9 cellular contexts compared by ENCODE assay signal in the genomic region with DNA sequence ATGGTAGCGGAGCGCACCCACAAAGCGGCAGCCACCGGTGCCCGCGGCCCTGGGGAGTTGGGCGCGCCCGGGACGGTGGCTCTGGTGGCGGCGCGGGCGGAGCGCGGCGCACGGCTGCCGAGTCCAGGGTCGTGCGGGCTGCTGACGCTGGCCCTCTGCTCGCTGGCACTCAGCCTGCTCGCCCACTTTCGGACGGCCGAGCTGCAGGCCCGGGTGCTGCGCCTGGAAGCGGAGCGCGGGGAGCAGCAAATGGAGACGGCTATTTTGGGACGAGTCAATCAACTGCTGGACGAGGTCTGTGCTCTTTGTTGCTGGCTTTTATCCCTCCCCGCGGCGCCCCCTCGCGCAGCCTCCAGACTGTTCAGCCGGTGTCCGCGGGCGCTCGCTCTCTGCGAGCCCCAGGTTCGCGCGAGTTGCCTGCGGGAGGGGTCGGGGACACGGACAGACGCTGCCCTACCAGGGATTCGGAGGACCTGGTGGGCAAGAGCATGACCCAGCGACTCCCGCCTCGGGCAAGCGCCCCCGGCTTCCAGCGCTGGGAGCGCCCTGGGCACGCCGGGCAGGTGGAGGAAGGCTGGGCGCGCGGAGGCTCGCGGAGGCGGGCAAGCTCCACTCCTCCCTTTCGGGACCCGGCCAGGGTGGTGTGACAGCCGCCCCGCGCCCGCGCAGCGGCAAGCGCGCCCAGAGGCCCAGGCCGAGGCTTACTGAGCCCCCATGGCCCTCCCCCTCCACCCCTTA. TPM values are rescaled to one million over a fixed set of nuclear protein-coding genes. Genes with fewer than 3 reads are reported as not detected.
DNase-seq lines count a peak whose midpoint lies in the region; ATAC-seq, FAIRE-seq and TF ChIP-seq lines count a peak whose summit lies in the region.
"Had no signal": no experiment of that assay in that cellular context is flagged by ENCODE, and none has a peak within 500 bp of the region (broad histone marks: within the 10 kb centered on the region; RNA-seq: fewer than 3 reads in every experiment).

No MANE protein-coding gene starts in this region.

- no peak for TF ChIP-seq CTCF in astrocyte (IDR thresholded peaks at IDR 0.05; ENCODE audit: insufficient read depth, low read depth, low read length)

- DNase-seq in HAP-1 (ENCODE audit: low spot score in 2 of 2) (peak; percentile 28 to 66), astrocyte (ENCODE audit: low read depth) (peak; percentile 55), NCI-H1092 treated with DMSO at 0.1 percent for 48 hours (lab: John Stamatoyannopoulos, UW) (no peak), NCI-H1092 (lab: John Stamatoyannopoulos, UW) (no peak)
- DNase-seq in activated T-helper 1 cell treated with anti-CD3 and anti-CD28 coated beads, Interleukin-12 subunit alpha, Interleukin-12 subunit beta, Interleukin-2, Interleukin-4 antibody, amounts not matched to agents 30 ng/mL and 10 ng/mL and 1 ng/mL, durations not matched to agents 14 hours and 24 hours and 36 hours (ENCODE audit: low spot score): no peak
- DNase-seq: central memory CD4-positive, alpha-beta T cell had no signal

- in situ Hi-C loops in HAP-1 (cut with MboI; ENCODE audit: low sequenced_read_pairs): no loop called here

- H3K9me3 ChIP-seq in HAP-1 (no peaks in the 10 kb centered on the region), astrocyte (ENCODE audit: insufficient read depth, low read depth, low read length) (no peaks in the 10 kb centered on the region)

- peak overlapping the region; percentile 87 for H2AFZ ChIP-seq in astrocyte (ENCODE audit: low read depth, low read length)

- H3K4me1 Mint-ChIP-seq in astrocyte (ENCODE audit: low read depth, unreplicated experiment): peaks cover 8% of the 10 kb centered on the region
- H3K4me1 Mint-ChIP-seq in activated T-helper 1 cell treated with anti-CD3 and anti-CD28 coated beads, Interleukin-12 subunit alpha, Interleukin-12 subunit beta, Interleukin-2, Interleukin-4 antibody, amounts not matched to agents 30 ng/mL and 10 ng/mL and 1 ng/mL, durations not matched to agents 14 hours and 24 hours and 36 hours (ENCODE audit: low read depth): no peaks in the 10 kb centered on the region

- H3K4me2 ChIP-seq in astrocyte (ENCODE audit: low read length): peak overlapping the region; percentile 92

- H3K9ac ChIP-seq in astrocyte (ENCODE audit: low read length): peak overlapping the region; percentile 85

- H3K27me3 ChIP-seq in HAP-1 (ENCODE audit: low read depth) (peaks cover 29% of the 10 kb centered on the region), astrocyte (ENCODE audit: insufficient read depth, low read length) (no peaks in the 10 kb centered on the region)

- H3K36me3 ChIP-seq in HAP-1 (replicated peaks): no peaks in the 10 kb centered on the region
- H3K36me3 ChIP-seq in astrocyte (ENCODE audit: insufficient read depth, low read length): no peaks in the 10 kb centered on the region

- H3K4me3 Mint-ChIP-seq in astrocyte (ENCODE audit: unreplicated experiment): peak overlapping the region; percentile 85
- no peak overlapping the region for H3K4me3 Mint-ChIP-seq in activated T-helper 1 cell treated with anti-CD3 and anti-CD28 coated beads, Interleukin-12 subunit alpha, Interleukin-12 subunit beta, Interleukin-2, Interleukin-4 antibody, amounts not matched to agents 30 ng/mL and 10 ng/mL and 1 ng/mL, durations not matched to agents 14 hours and 24 hours and 36 hours

- H3K36me3 Mint-ChIP-seq in astrocyte (ENCODE audit: low read depth, unreplicated experiment): peaks cover 2% of the 10 kb centered on the region
- peaks cover 2% of the 10 kb centered on the region for H3K36me3 Mint-ChIP-seq in activated T-helper 1 cell treated with anti-CD3 and anti-CD28 coated beads, Interleukin-12 subunit alpha, Interleukin-12 subunit beta, Interleukin-2, Interleukin-4 antibody, amounts not matched to agents 30 ng/mL and 10 ng/mL and 1 ng/mL, durations not matched to agents 14 hours and 24 hours and 36 hours (ENCODE audit: low read depth)

- peaks cover 3% of the 10 kb centered on the region for H3K9me3 Mint-ChIP-seq in astrocyte (ENCODE audit: unreplicated experiment)
- H3K9me3 Mint-ChIP-seq in activated T-helper 1 cell treated with anti-CD3 and anti-CD28 coated beads, Interleukin-12 subunit alpha, Interleukin-12 subunit beta, Interleukin-2, Interleukin-4 antibody, amounts not matched to agents 30 ng/mL and 10 ng/mL and 1 ng/mL, durations not matched to agents 14 hours and 24 hours and 36 hours: no peaks in the 10 kb centered on the region

- peaks cover 5% of the 10 kb centered on the region for H4K20me1 ChIP-seq in astrocyte (ENCODE audit: insufficient read depth, low read length)

- no peak for ATAC-seq in HG03095 (IDR thresholded peaks at IDR 0.05; ENCODE audit: unreplicated experiment)

- FAIRE-seq in astrocyte (lab: Jason Lieb, UNC): no peak

- intact Hi-C loops in activated T-helper 1 cell treated with anti-CD3 and anti-CD28 coated beads, Interleukin-12 subunit alpha, Interleukin-12 subunit beta, Interleukin-2, Interleukin-4 antibody, amounts not matched to agents 30 ng/mL and 10 ng/mL and 1 ng/mL, durations not matched to agents 14 hours and 24 hours and 36 hours (cut with micrococcal nuclease): no loop called here

- H3K4me3 ChIP-seq in HAP-1 (peak overlapping the region; percentile 32), astrocyte (ENCODE audit: insufficient read depth, low read depth, low read length) (peak overlapping the region; percentile 87), iPS-11a (ENCODE audit: low read depth, low read length) (peak overlapping the region; percentile 70), skin epidermis (peak overlapping the region; percentile 28 to 51 (median 38))

- peak overlapping the region; percentile 48 for H3K27ac ChIP-seq in astrocyte (ENCODE audit: low read depth, low read length)
- peak overlapping the region in 8 of 21 experiments; percentile 16 to 64 (median 36) for H3K27ac ChIP-seq in skin epidermis

- H3K27me3 Mint-ChIP-seq in astrocyte (ENCODE audit: low read depth, unreplicated experiment): peaks cover 48% of the 10 kb centered on the region
- H3K27me3 Mint-ChIP-seq in activated T-helper 1 cell treated with anti-CD3 and anti-CD28 coated beads, Interleukin-12 subunit alpha, Interleukin-12 subunit beta, Interleukin-2, Interleukin-4 antibody, amounts not matched to agents 30 ng/mL and 10 ng/mL and 1 ng/mL, durations not matched to agents 14 hours and 24 hours and 36 hours (ENCODE audit: insufficient read depth): peaks cover 48% of the 10 kb centered on the region

- peaks cover 2% of the 10 kb centered on the region for H3K4me1 ChIP-seq in HAP-1
- peaks cover 43% of the 10 kb centered on the region for H3K4me1 ChIP-seq in astrocyte (ENCODE audit: insufficient read depth, low read length)

- H3K79me2 ChIP-seq in astrocyte (ENCODE audit: insufficient read depth, low read length): peaks cover 46% of the 10 kb centered on the region

- H3K27ac Mint-ChIP-seq in astrocyte (ENCODE audit: unreplicated experiment): no peak overlapping the region
- no peak overlapping the region for H3K27ac Mint-ChIP-seq in activated T-helper 1 cell treated with anti-CD3 and anti-CD28 coated beads, Interleukin-12 subunit alpha, Interleukin-12 subunit beta, Interleukin-2, Interleukin-4 antibody, amounts not matched to agents 30 ng/mL and 10 ng/mL and 1 ng/mL, durations not matched to agents 14 hours and 24 hours and 36 hours

RNA-seq across cellular contexts. Expression of gene COL13A1, which starts 0.9 kb away (rescaled TPM):
- total RNA-seq in astrocyte: 0.65 and 0.86 TPM in 2 replicates
- total RNA-seq in activated T-helper 1 cell treated with anti-CD3 and anti-CD28 coated beads, Interleukin-12 subunit alpha, Interleukin-12 subunit beta, Interleukin-2, Interleukin-4 antibody, amounts not matched to agents 30 ng/mL and 10 ng/mL and 1 ng/mL, durations not matched to agents 14 hours and 24 hours and 36 hours: not detected in 2 replicates

Comparison
In these comparisons a context has a peak if more than half of its experiments do, and no peak if none do; other contexts are left out.
1. DNase-seq: peak in HAP-1 (2 of 2) and astrocyte (single experiment); none in NCI-H1092 treated with DMSO at 0.1 percent for 48 hours (single experiment), NCI-H1092 (single experiment) and activated T-helper 1 cell treated with anti-CD3 and anti-CD28 coated beads, Interleukin-12 subunit alpha, Interleukin-12 subunit beta, Interleukin-2, Interleukin-4 antibody, amounts not matched to agents 30 ng/mL and 10 ng/mL and 1 ng/mL, durations not matched to agents 14 hours and 24 hours and 36 hours (single experiment).
2. H3K4me3 ChIP-seq: peak in every context shown above with its lines; median percentile 87 in astrocyte; 70 in iPS-11a; 38 in skin epidermis; 32 in HAP-1.